In genomic region chr13:90645582-90645981, GRCh38 we compare ENCODE assay signal across 29 cellular contexts.
DNase-seq lines count a peak whose midpoint lies in the region; ATAC-seq, FAIRE-seq and TF ChIP-seq lines count a peak whose summit lies in the region.
"Had no signal": no experiment of that assay in that cellular context is flagged by ENCODE, and none has a peak within 500 bp of the region (broad histone marks: within the 10 kb centered on the region; RNA-seq: fewer than 3 reads in every experiment).

No MANE protein-coding gene starts in this region.

- no TSS peak for BruUV-seq in K562 (replicated peaks; lab: Mats Ljungman, UMichigan)

- H3K9ac ChIP-seq in K562 (ENCODE audit: insufficient read depth in 1 of 2, low read depth in 2 of 2, low read length in 2 of 2): no peak overlapping the region
- H3K9ac ChIP-seq: BLaER1; BLaER1 treated with 17β-estradiol and CSF1 and Interleukin-3, amounts not matched to agents 10 nM and 100 nM had no signal

- in situ Hi-C loops in K562 (cut with MboI) (no loop called here), GM13977 (cut with MboI; ENCODE audit: low pct_unique_long_range_greater_than_20kb, low sequenced_read_pairs, unreplicated experiment) (no loop called here)

- intact Hi-C loops in K562 (cut with micrococcal nuclease): no loop called here

- no peaks in the 10 kb centered on the region for H4K20me1 ChIP-seq in K562 (replicated peaks; ENCODE audit: control insufficient read depth, insufficient read depth, low read length)
- H4K20me1 ChIP-seq: BLaER1; BLaER1 treated with 17β-estradiol and CSF1 and Interleukin-3, amounts not matched to agents 10 nM and 100 nM had no signal

- no peaks in the 10 kb centered on the region; the same call in 1 of the 2 replicates for H3K9me3 ChIP-seq in K562 (replicated peaks; ENCODE audit: control insufficient read depth, insufficient read depth, low read depth, low read length)
- H3K9me3 ChIP-seq: A549, BE2C, Caco-2 had no signal

- TF ChIP-seq RAD21 in K562 (CRISPR knock-in tag; conservative IDR thresholded peaks at IDR 0.05 in 1 of 2, IDR thresholded peaks at IDR 0.05 in 1 of 2): no peak

- no peak overlapping the region for H3K27ac ChIP-seq in K562 (ENCODE audit: extremely low read depth, low read depth, low read length)
- H3K27ac ChIP-seq: 22Rv1; A549; BLaER1; BLaER1 treated with 17β-estradiol and CSF1 and Interleukin-3, amounts not matched to agents 10 nM and 100 nM; C4-2B had no signal

- H3K4me3 ChIP-seq in K562: no peak overlapping the region
- H3K4me3 ChIP-seq: A549; BLaER1; BLaER1 treated with 17β-estradiol and CSF1 and Interleukin-3, amounts not matched to agents 10 nM and 100 nM had no signal

- ATAC-seq in K562: no peak
- ATAC-seq: A549; CD8-positive, alpha-beta T cell had no signal

- CTCF ChIA-PET in K562 (lab: Yijun Ruan, JAX; ENCODE audit: low intra/inter-chr PET ratio): no interaction called here

- no peak for TF ChIP-seq POLR2A in K562 (conservative IDR thresholded peaks at IDR 0.05)

- H3K4me1 ChIP-seq in K562 (replicated peaks in 1 of 2; ENCODE audit: control insufficient read depth in 2 of 2, insufficient read depth in 2 of 2, low read length in 2 of 2): no peaks in the 10 kb centered on the region
- H3K4me1 ChIP-seq: A549, BE2C, BLaER1, Caco-2 had no signal

- no peaks in the 10 kb centered on the region for H3K9me1 ChIP-seq in K562 (ENCODE audit: control insufficient read depth, insufficient read depth, low read length)

- WGBS in K562 (ENCODE audit: insufficient coverage, low coverage, missing lambda C conversion rate): 3% methylated on average over 1 of the region's 1 CpG

- H3K4me2 ChIP-seq in K562 (ENCODE audit: insufficient read depth, low read length): no peak overlapping the region
- H3K4me2 ChIP-seq: A549; BLaER1; BLaER1 treated with 17β-estradiol and CSF1 and Interleukin-3, amounts not matched to agents 10 nM and 100 nM had no signal

- no peak overlapping the region for H2AFZ ChIP-seq in K562 (ENCODE audit: low read depth, low read length)

- FAIRE-seq in K562 (lab: Jason Lieb, UNC): no peak
- FAIRE-seq: A204.1, A549, D721Med had no signal

- H3K27me3 ChIP-seq in K562 (ENCODE audit: control insufficient read depth in 2 of 2, insufficient read depth in 2 of 2, low read length in 2 of 2): no peaks in the 10 kb centered on the region
- H3K27me3 ChIP-seq: BE2C; BLaER1; BLaER1 treated with 17β-estradiol and CSF1 and Interleukin-3, amounts not matched to agents 10 nM and 100 nM had no signal

- TF ChIP-seq CTCF in K562 (IDR thresholded peaks at IDR 0.05 in 2 of 3, conservative IDR thresholded peaks at IDR 0.05 in 1 of 3; ENCODE audit: insufficient read depth in 2 of 3, low read depth in 1 of 3, low read length in 3 of 3): no peak
- TF ChIP-seq CTCF in GM13977 (IDR thresholded peaks at IDR 0.05; ENCODE audit: extremely low read depth, insufficient read depth, missing control alignments): no peak

- TF ChIP-seq EP300 in K562 (IDR thresholded peaks at IDR 0.05; ENCODE audit: low read length): no peak

- POLR2A ChIA-PET in K562 (lab: Yijun Ruan, JAX): no interaction called here

- DNase-seq in K562 (ENCODE audit: extremely low read depth in 1 of 4, low spot score in 3 of 4) (no peak), GM13977 (ENCODE audit: low spot score) (no peak)
- DNase-seq: 8988T; ACHN; AML-193; BE2C; C1 segment of cervical spinal cord; Caco-2; Calu3; CD4-positive, alpha-beta memory T cell; CD4-positive, alpha-beta T cell; CD4-positive, CD25-positive, alpha-beta regulatory T cell; CD8-positive, alpha-beta memory T cell; CD8-positive, alpha-beta T cell; COR-L47; DMS 273 treated with DMSO at 0.1 percent for 48 hours; DMS153; DMS53; DMS79; DMS79 treated with DMSO at 0.1 percent for 48 hours; DND-41; EL had no signal

- H3K79me2 ChIP-seq in K562 (ENCODE audit: control insufficient read depth, insufficient read depth, low read length): no peaks in the 10 kb centered on the region

- H3K36me3 ChIP-seq in K562 (ENCODE audit: control insufficient read depth, insufficient read depth, low read length): no peaks in the 10 kb centered on the region
- H3K36me3 ChIP-seq: BE2C; BLaER1; BLaER1 treated with 17β-estradiol and CSF1 and Interleukin-3, amounts not matched to agents 10 nM and 100 nM had no signal

TF ChIP-seq in K562, 482 proteins besides CTCF, POLR2A, EP300 and RAD21:
- TF ChIP-seq TFAM (CRISPR knock-in tag; conservative IDR thresholded peaks at IDR 0.05) (peak; percentile 97; the same call in 1 of the 2 replicates), GTF2E2 (tag; IDR thresholded peaks at IDR 0.05) (no peak)
